In genomic region chr4:499563-499962, GRCh38 we compare ENCODE assay signal across 8 cellular contexts. TPM values are rescaled to one million over a fixed set of nuclear protein-coding genes. Genes with fewer than 3 reads are reported as not detected.
A peak's percentile ranks its signal among the peaks of the same experiment; 100 is the strongest.
DNase-seq lines count a peak whose midpoint lies in the region; ATAC-seq, FAIRE-seq and TF ChIP-seq lines count a peak whose summit lies in the region.

No MANE protein-coding gene starts in this region.

- TF ChIP-seq CTCF in HFFc6 (IDR thresholded peaks at IDR 0.05) (no peak), astrocyte (IDR thresholded peaks at IDR 0.05; ENCODE audit: insufficient read depth, low read depth, low read length) (no peak), right lobe of liver (IDR thresholded peaks at IDR 0.05) (no peak)

- H3K4me3 Mint-ChIP-seq in HFFc6 (peak overlapping the region; percentile 99), astrocyte (ENCODE audit: unreplicated experiment) (peak overlapping the region; percentile 99)

- H3K27me3 ChIP-seq in BLaER1 (no peaks in the 10 kb centered on the region), astrocyte (ENCODE audit: insufficient read depth, low read length) (no peaks in the 10 kb centered on the region), right lobe of liver (no peaks in the 10 kb centered on the region)

- DNase-seq in HFFc6 (no peak), astrocyte (ENCODE audit: low read depth) (no peak), right lobe of liver (no peak), RKO (ENCODE audit: low spot score) (no peak), DMS 273 treated with DMSO at 0.1 percent for 48 hours (lab: John Stamatoyannopoulos, UW) (no peak)
- no peak for DNase-seq in activated CD8-positive, alpha-beta memory T cell treated with anti-CD3 and anti-CD28 coated beads, Interleukin-2, amount 50 U/mL, for 48 hours

- H3K27ac Mint-ChIP-seq in HFFc6 (peak overlapping the region; percentile 97), astrocyte (ENCODE audit: unreplicated experiment) (peak overlapping the region; percentile 93)

- intact Hi-C loops in right lobe of liver (cut with DNase I), result no loop called here

- peaks cover 11% of the 10 kb centered on the region for H3K4me1 ChIP-seq in BLaER1
- peaks cover 11% of the 10 kb centered on the region for H3K4me1 ChIP-seq in astrocyte (ENCODE audit: insufficient read depth, low read length)
- peaks cover 0 to 9% (median 4%) of the 10 kb centered on the region in 4 donors for H3K4me1 ChIP-seq in right lobe of liver
- peaks cover 4% of the 10 kb centered on the region for H3K4me1 ChIP-seq in urinary bladder (ENCODE audit: insufficient read depth)

- H3K9me3 Mint-ChIP-seq in HFFc6, result peaks cover 28% of the 10 kb centered on the region
- H3K9me3 Mint-ChIP-seq in astrocyte (ENCODE audit: unreplicated experiment), result peaks cover 4% of the 10 kb centered on the region

- peaks cover 84% of the 10 kb centered on the region for H3K79me2 ChIP-seq in astrocyte (ENCODE audit: insufficient read depth, low read length)

- peak overlapping the region; percentile 98 for H2AFZ ChIP-seq in astrocyte (ENCODE audit: low read depth, low read length)

- H3K9ac ChIP-seq in BLaER1 (peak overlapping the region; percentile 85), astrocyte (ENCODE audit: low read length) (peak overlapping the region; percentile 99)

- H3K4me1 Mint-ChIP-seq in HFFc6 (ENCODE audit: low read depth) (peaks cover 26% of the 10 kb centered on the region), astrocyte (ENCODE audit: low read depth, unreplicated experiment) (peaks cover 11% of the 10 kb centered on the region)

- H3K9me3 ChIP-seq in BLaER1 (peaks cover 29% of the 10 kb centered on the region), astrocyte (ENCODE audit: insufficient read depth, low read depth, low read length) (peaks cover 4% of the 10 kb centered on the region), right lobe of liver (no peaks in the 10 kb centered on the region)

- ATAC-seq in right lobe of liver, result peak in 2 of 4 donors; percentile 12 to 14

- H3K36me3 ChIP-seq in BLaER1, result peaks cover 50% of the 10 kb centered on the region
- peaks cover 9% of the 10 kb centered on the region for H3K36me3 ChIP-seq in astrocyte (ENCODE audit: insufficient read depth, low read length)
- peaks cover 0 to 16% (median 2%) of the 10 kb centered on the region in 4 donors for H3K36me3 ChIP-seq in right lobe of liver
- no peaks in the 10 kb centered on the region for H3K36me3 ChIP-seq in urinary bladder (ENCODE audit: insufficient read depth)

- no peak for FAIRE-seq in astrocyte (lab: Jason Lieb, UNC)

- H4K20me1 ChIP-seq in BLaER1 (no peaks in the 10 kb centered on the region), astrocyte (ENCODE audit: insufficient read depth, low read length) (peaks cover 13% of the 10 kb centered on the region)

- 3% methylated on average over 15 of the region's 15 CpGs for WGBS in right lobe of liver (ENCODE audit: insufficient coverage, low coverage, low lambda C conversion rate, missing lambda C conversion rate)
- 2% methylated on average over 15 of the region's 15 CpGs for WGBS in urinary bladder

- H3K4me3 ChIP-seq in BLaER1, result peak overlapping the region; percentile 81
- H3K4me3 ChIP-seq in astrocyte (ENCODE audit: insufficient read depth, low read depth, low read length), result peak overlapping the region; percentile 89
- H3K4me3 ChIP-seq in right lobe of liver, result peak overlapping the region; percentile 75 to 100 (median 97)
- peak overlapping the region; percentile 94 for H3K4me3 ChIP-seq in urinary bladder (ENCODE audit: low read depth, low read length)

- no peak for TF ChIP-seq POLR2A in right lobe of liver (IDR thresholded peaks at IDR 0.05)

- H3K27me3 Mint-ChIP-seq in HFFc6 (ENCODE audit: insufficient read depth), result peaks cover 3% of the 10 kb centered on the region
- no peaks in the 10 kb centered on the region for H3K27me3 Mint-ChIP-seq in astrocyte (ENCODE audit: low read depth, unreplicated experiment)

- H3K36me3 Mint-ChIP-seq in HFFc6 (ENCODE audit: low read depth) (peaks cover 65% of the 10 kb centered on the region), astrocyte (ENCODE audit: low read depth, unreplicated experiment) (peaks cover 18% of the 10 kb centered on the region)

- peak overlapping the region; percentile 78 for H3K27ac ChIP-seq in BLaER1
- peak overlapping the region; percentile 87 for H3K27ac ChIP-seq in astrocyte (ENCODE audit: low read depth, low read length)
- peak overlapping the region in 2 of 3 donors; percentile 67 to 86 for H3K27ac ChIP-seq in right lobe of liver
- peak overlapping the region; percentile 43 for H3K27ac ChIP-seq in urinary bladder (ENCODE audit: low read depth)

- H3K4me2 ChIP-seq in BLaER1, result peak overlapping the region; percentile 84
- H3K4me2 ChIP-seq in astrocyte (ENCODE audit: low read length), result peak overlapping the region; percentile 91

RNA-seq across cellular contexts. Expression of gene PIGG, which starts 0.6 kb away (rescaled TPM):
- total RNA-seq in HFFc6 (2021; fragmentation: NEBNext Ultra II Directional; extraction: Animal tissue kit (Norgen Biotek cat#: 25700)), result 10 to 100 TPM; 46.3 to 56.0 (median 52.0) TPM
- total RNA-seq in astrocyte (53.0 and 53.4 TPM in 2 replicates), right lobe of liver (10 to 100 TPM; 16.4 to 23.1 (median 19.9) TPM), urinary bladder (38.8 TPM)
- 35.9 TPM for polyA plus RNA-seq in urinary bladder

RNA-seq across cellular contexts. Expression of gene ZNF721, which starts 0.6 kb away (rescaled TPM):
- total RNA-seq in HFFc6 (2021; fragmentation: NEBNext Ultra II Directional; extraction: Animal tissue kit (Norgen Biotek cat#: 25700)), result 10 to 100 TPM; 15.2 to 18.5 (median 16.5) TPM
- total RNA-seq in astrocyte (23.7 and 26.3 TPM in 2 replicates), right lobe of liver (10 to 100 TPM in 3 of 6 experiments, 1 to 10 TPM in 3; 7.1 to 12.7 (median 10.0) TPM), urinary bladder (56.5 TPM)
- 12.4 TPM for polyA plus RNA-seq in urinary bladder
